ENCODE assay signal across 8 cellular contexts in the genomic region with DNA sequence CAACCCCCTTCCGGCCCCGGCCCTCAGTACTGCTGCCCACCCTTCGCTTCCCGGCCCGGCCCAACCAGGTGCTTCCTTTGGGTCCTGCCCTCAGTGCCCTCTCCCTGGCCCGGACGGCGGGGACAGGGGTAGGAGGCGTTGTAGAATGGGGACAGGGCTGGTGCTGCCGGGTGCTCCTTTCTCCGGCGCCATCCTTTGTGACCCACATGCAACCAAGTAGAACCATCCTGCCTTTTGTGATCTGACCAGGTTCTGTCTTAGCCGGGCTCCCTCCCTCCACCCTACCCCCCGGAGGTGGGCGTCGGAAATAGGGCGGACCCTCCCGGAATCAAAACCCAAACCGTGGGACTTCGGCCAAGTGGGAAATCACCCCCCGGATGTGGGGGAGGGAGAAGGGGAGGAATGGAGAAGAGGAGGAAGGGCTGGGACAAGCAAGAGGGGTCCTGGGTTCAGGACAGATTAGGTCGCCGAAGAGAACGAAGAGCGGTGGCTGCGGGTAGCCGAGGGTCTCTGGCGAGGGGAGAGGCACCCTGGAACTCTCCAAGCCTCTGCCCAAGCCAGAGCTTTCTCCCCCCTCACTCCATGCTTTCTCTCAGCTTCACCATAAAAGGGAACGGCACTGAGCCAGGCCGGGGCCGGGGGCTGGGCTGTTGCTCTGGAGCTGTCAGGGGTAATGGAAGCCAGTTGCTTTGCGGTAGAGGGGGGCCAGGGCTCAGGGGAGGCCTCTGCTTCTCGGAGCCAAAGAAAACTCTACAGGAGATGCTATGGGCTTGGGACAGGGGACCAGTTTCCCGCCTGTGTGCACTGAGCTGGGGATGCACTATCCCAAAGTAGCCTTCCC. TPM values are rescaled to one million over a fixed set of nuclear protein-coding genes. Genes with fewer than 3 reads are reported as not detected.
DNase-seq lines count a peak whose midpoint lies in the region; ATAC-seq, FAIRE-seq and TF ChIP-seq lines count a peak whose summit lies in the region.

No MANE protein-coding gene starts in this region.

- DNase-seq in activated CD8-positive, alpha-beta memory T cell treated with anti-CD3 and anti-CD28 coated beads for 24 hours, result peak; percentile 72
- DNase-seq in activated CD8-positive, alpha-beta memory T cell treated with anti-CD3 and anti-CD28 coated beads, Interleukin-2, amount 50 U/mL, for 48 hours, result no peak
- peak; percentile 69 to 70 for DNase-seq in activated T-cell treated with anti-CD3 and anti-CD28 coated beads, Interleukin-2, amount 50 U/mL, for 48 hours
- DNase-seq in Right ventricle myocardium superior (peak; percentile 88), pancreas (peak in 5 of 6 donors; percentile 47 to 69 (median 56)), inferior parietal cortex (ENCODE audit: extremely low spot score) (no peak)

- no peak for TF ChIP-seq CTCF in pancreas (IDR thresholded peaks at IDR 0.05)

- no peaks in the 10 kb centered on the region for H3K36me3 ChIP-seq in pancreas

- 11 to 13% methylated on average over 28 to 34 of the region's 34 CpGs for WGBS in pancreas, 2 donors

- FAIRE-seq in pancreas (lab: Jason Lieb, UNC), result no peak

- peak overlapping the region; percentile 47 to 83 (median 66) for H3K27ac ChIP-seq in pancreas

- intact Hi-C loops in Right ventricle myocardium superior (cut with DNase I), result no loop called here
- intact Hi-C loops in pancreas (cut with DNase I), result no loop called here

- peak overlapping the region; percentile 66 to 96 (median 89) for H3K4me3 ChIP-seq in pancreas

- H3K27me3 ChIP-seq in pancreas, result no peaks in the 10 kb centered on the region

- no peaks in the 10 kb centered on the region for H3K9me3 ChIP-seq in pancreas

- H3K4me1 ChIP-seq in pancreas, result peaks cover 12 to 18% (median 13%) of the 10 kb centered on the region in 3 donors

- ATAC-seq in HG03432 (IDR thresholded peaks at IDR 0.05; ENCODE audit: unreplicated experiment) (peak; percentile 31), Right ventricle myocardium superior (ENCODE audit: poor library complexity) (peak; percentile 38), pancreas (peak in 3 of 4 donors; percentile 12 to 20 (median 13)), HG02588 (IDR thresholded peaks at IDR 0.05; ENCODE audit: unreplicated experiment) (no peak)

RNA-seq across cellular contexts. Expression of a gene that starts 0.8 kb away (rescaled TPM):
- total RNA-seq in Right ventricle myocardium superior (393 TPM), pancreas (100 to 1,000 TPM in 3 of 6 donors, 10 to 100 TPM in 3; 76.6 to 148 (median 108) TPM)
- 100 to 1,000 TPM; 183 to 188 TPM for polyA plus RNA-seq in pancreas

RNA-seq across cellular contexts. Expression of a gene that starts 6.2 kb away (rescaled TPM):
- total RNA-seq in Right ventricle myocardium superior, result 17.4 TPM
- total RNA-seq in pancreas, result 10 to 100 TPM in 2 of 6 donors, 1 to 10 TPM in 4; 2.6 to 47.1 (median 7.3) TPM
- 10 to 100 TPM in 1 of 2 donors, 1 to 10 TPM in 1; 3.7 to 15.5 TPM for polyA plus RNA-seq in pancreas

RNA-seq across cellular contexts. Expression of a gene that starts 14.4 kb away (rescaled TPM):
- total RNA-seq in Right ventricle myocardium superior, result 3.3 TPM
- total RNA-seq in pancreas, result 10 to 100 TPM in 1 of 6 donors, 1 to 10 TPM in 5; 5.1 to 11.7 (median 6.3) TPM
- polyA plus RNA-seq in pancreas, result 10 to 100 TPM; 10.6 to 16.2 TPM

RNA-seq across cellular contexts. Expression of a gene that starts 20.7 kb away (rescaled TPM):
- 6.8 TPM for total RNA-seq in Right ventricle myocardium superior
- total RNA-seq in pancreas, result 10 to 100 TPM in 5 of 6 donors, 1 to 10 TPM in 1; 8.2 to 15.5 (median 11.9) TPM
- polyA plus RNA-seq in pancreas, result 10 to 100 TPM in 1 of 2 donors, 1 to 10 TPM in 1; 8.7 to 11.6 TPM

RNA-seq across cellular contexts. Expression of a gene that starts 39.4 kb away (rescaled TPM):
- total RNA-seq in Right ventricle myocardium superior, result 28.2 TPM
- total RNA-seq in pancreas, result 10 to 100 TPM; 57.3 to 77.1 (median 59.8) TPM
- 100 to 1,000 TPM in 1 of 2 donors, 10 to 100 TPM in 1; 72.1 to 109 TPM for polyA plus RNA-seq in pancreas

Comparison
In these comparisons a context has a peak if more than half of its experiments do, and no peak if none do; other contexts are left out.
1. DNase-seq: peak in activated CD8-positive, alpha-beta memory T cell treated with anti-CD3 and anti-CD28 coated beads for 24 hours (single experiment), activated T-cell treated with anti-CD3 and anti-CD28 coated beads, Interleukin-2, amount 50 U/mL, for 48 hours (2 of 2), Right ventricle myocardium superior (single experiment) and pancreas (5 of 6); none in activated CD8-positive, alpha-beta memory T cell treated with anti-CD3 and anti-CD28 coated beads, Interleukin-2, amount 50 U/mL, for 48 hours (single experiment) and inferior parietal cortex (single experiment).